Comparison of ENCODE assay signal across 17 cellular contexts in the genomic region with DNA sequence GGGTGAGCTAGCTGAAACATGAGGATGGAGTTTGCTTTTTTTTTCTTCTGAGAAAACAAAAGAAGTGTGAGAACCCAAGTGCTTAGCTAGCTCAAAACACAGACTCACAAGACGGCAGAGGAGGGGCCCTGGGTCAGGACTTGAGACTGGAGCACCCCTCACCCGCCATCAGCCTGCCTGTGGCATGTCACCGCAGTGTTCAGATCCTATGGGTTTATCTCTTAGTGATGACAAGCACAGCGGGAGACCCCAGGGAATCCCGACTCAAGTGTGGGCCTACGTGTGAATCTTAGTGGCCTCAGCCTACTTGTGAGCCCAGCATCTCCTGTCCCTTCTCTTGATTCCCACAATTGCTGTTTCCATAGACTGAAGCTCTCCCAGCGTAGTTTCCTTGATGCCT. TPM values are rescaled to one million over a fixed set of nuclear protein-coding genes. Genes with fewer than 3 reads are reported as not detected.
A peak's percentile ranks its signal among the peaks of the same experiment; 100 is the strongest.
DNase-seq lines count a peak whose midpoint lies in the region; TF ChIP-seq lines count a peak whose summit lies in the region.
"Had no signal": no experiment of that assay in that cellular context is flagged by ENCODE, and none has a peak within 500 bp of the region (broad histone marks: within the 10 kb centered on the region; RNA-seq: fewer than 3 reads in every experiment).

No MANE protein-coding gene starts in this region.

- no peak overlapping the region for H3K9ac ChIP-seq in NT2/D1 (ENCODE audit: insufficient read length, low read depth)

- peak overlapping the region; percentile 63 for H3K4me3 Mint-ChIP-seq in endothelial cell (ENCODE audit: unreplicated experiment)
- H3K4me3 Mint-ChIP-seq: CD4-positive, alpha-beta T cell had no signal

- no peaks in the 10 kb centered on the region for H3K79me2 ChIP-seq in OCI-LY7 (ENCODE audit: insufficient read depth, low read depth, low read length)

- H3K27ac Mint-ChIP-seq in endothelial cell (ENCODE audit: unreplicated experiment), result peak overlapping the region; percentile 25
- H3K27ac Mint-ChIP-seq: CD4-positive, alpha-beta T cell had no signal

- POLR2A ChIA-PET in OCI-LY7 (lab: Charles Lee), result interaction anchor here (0.7 kb wide), 1 partner anchor 235 kb away, joined by 8 read pairs; no protein-coding TSS in a partner anchor

- peaks cover 7% of the 10 kb centered on the region for H3K27me3 Mint-ChIP-seq in endothelial cell (ENCODE audit: unreplicated experiment)
- H3K27me3 Mint-ChIP-seq: IgD-negative memory B cell had no signal

- no peaks in the 10 kb centered on the region for H3K9me3 ChIP-seq in NT2/D1 (ENCODE audit: insufficient read depth, low read length)
- H3K9me3 ChIP-seq in OCI-LY7 (ENCODE audit: low read length), result no peaks in the 10 kb centered on the region
- H3K9me3 ChIP-seq: A549, Caco-2 had no signal

- no peaks in the 10 kb centered on the region for H3K27me3 ChIP-seq in NT2/D1 (ENCODE audit: insufficient read depth, insufficient read length)

- intact Hi-C loops in OCI-LY7 (cut with micrococcal nuclease; ENCODE audit: unreplicated experiment), result loop anchor here (10.0 kb wide), 1 partner anchor 420 kb away; no protein-coding TSS in a partner anchor

- peak; percentile 43 for DNase-seq in NT2/D1 (ENCODE audit: low read depth, low spot score)
- DNase-seq in OCI-LY7 (ENCODE audit: low spot score), result no peak
- no peak for DNase-seq in endothelial cell (ENCODE audit: low spot score)
- DNase-seq in stimulated activated CD8-positive, alpha-beta memory T cell treated with anti-CD3 and anti-CD28 coated beads, Interleukin-4, amount 100 ng/mL, for 48 hours, result peak; percentile 8
- no peak for DNase-seq in SW 1271 (lab: John Stamatoyannopoulos, UW)
- no peak for DNase-seq in OCI-M1 (lab: John Stamatoyannopoulos, UW)
- DNase-seq: AML-193; Caco-2; CD4-positive, alpha-beta T cell; DMS153; DMS79; GDM1; GOT3; H7 had no signal

- peak overlapping the region; percentile 53 for H3K4me2 ChIP-seq in OCI-LY7 (ENCODE audit: low read length)
- H3K4me2 ChIP-seq: A549 had no signal

- CTCF ChIA-PET in OCI-LY7 (lab: Charles Lee; ENCODE audit: unreplicated experiment), result no interaction called here

- peak overlapping the region; percentile 54 for H3K27ac ChIP-seq in OCI-LY7 (ENCODE audit: low read depth, low read length, poor library complexity, severe bottlenecking)
- H3K27ac ChIP-seq: A549, C4-2B had no signal

- no peaks in the 10 kb centered on the region for H4K20me1 ChIP-seq in OCI-LY7 (ENCODE audit: insufficient read depth, low read length)

- no peaks in the 10 kb centered on the region for H3K9me3 Mint-ChIP-seq in endothelial cell (ENCODE audit: unreplicated experiment)
- H3K9me3 Mint-ChIP-seq: CD4-positive, alpha-beta T cell; IgD-negative memory B cell had no signal

- H3K4me3 ChIP-seq in NT2/D1 (ENCODE audit: insufficient read length, low read depth), result no peak overlapping the region
- no peak overlapping the region for H3K4me3 ChIP-seq in OCI-LY7 (ENCODE audit: low read depth, low read length, poor library complexity, severe bottlenecking)
- H3K4me3 ChIP-seq: A549 had no signal

- H3K4me1 ChIP-seq in NT2/D1 (ENCODE audit: insufficient read depth, insufficient read length), result peaks cover 15% of the 10 kb centered on the region
- H3K4me1 ChIP-seq in OCI-LY7 (ENCODE audit: insufficient read depth, low read length, poor library complexity, severe bottlenecking), result peaks cover 35% of the 10 kb centered on the region
- H3K4me1 ChIP-seq: A549, Caco-2 had no signal

- H2AFZ ChIP-seq in OCI-LY7 (ENCODE audit: low read length), result peak overlapping the region; percentile 85; the same call in 1 of the 2 replicates

- TF ChIP-seq CTCF in OCI-LY7 (conservative IDR thresholded peaks at IDR 0.05; ENCODE audit: low read length) (no peak), endothelial cell (IDR thresholded peaks at IDR 0.05; ENCODE audit: unreplicated experiment) (no peak)

- H3K4me1 Mint-ChIP-seq in endothelial cell (ENCODE audit: unreplicated experiment), result peaks cover 67% of the 10 kb centered on the region

- H3K36me3 ChIP-seq in NT2/D1 (ENCODE audit: insufficient read depth, insufficient read length, low read length) (no peaks in the 10 kb centered on the region), OCI-LY7 (ENCODE audit: insufficient read depth, low read length) (no peaks in the 10 kb centered on the region)

- peaks cover 41% of the 10 kb centered on the region for H3K36me3 Mint-ChIP-seq in endothelial cell (ENCODE audit: low read depth, unreplicated experiment)

- no peaks in the 10 kb centered on the region for H3K9me2 ChIP-seq in OCI-LY7 (ENCODE audit: insufficient read depth, low read length)

- BruUV-seq in OCI-LY7 (replicated peaks; lab: Mats Ljungman, UMichigan), result no TSS peak

RNA-seq across cellular contexts. Expression of gene DYRK4, which starts 22.9 kb away (rescaled TPM):
- 32.3 and 33.9 TPM in 2 replicates for total RNA-seq in OCI-LY7 (2014; rRNA removed; shearing (Covaris generic))
- total RNA-seq in OCI-LY7 (2022) (21.3 and 23.1 TPM in 2 replicates), endothelial cell (ENCODE audit: unreplicated experiment) (188 TPM)

RNA-seq across cellular contexts. Expression of gene RAD51AP1, which starts 46.2 kb away (rescaled TPM):
- 81.3 and 98.6 TPM in 2 replicates for total RNA-seq in OCI-LY7 (2014; rRNA removed; shearing (Covaris generic))
- total RNA-seq in OCI-LY7 (2022), result 69.2 and 86.0 TPM in 2 replicates
- 12.5 TPM for total RNA-seq in endothelial cell (ENCODE audit: unreplicated experiment)

Comparison
In these comparisons a context has a peak if more than half of its experiments do, and no peak if none do; other contexts are left out.
1. DNase-seq: peak in NT2/D1 (single experiment) and stimulated activated CD8-positive, alpha-beta memory T cell treated with anti-CD3 and anti-CD28 coated beads, Interleukin-4, amount 100 ng/mL, for 48 hours (single experiment); none in OCI-LY7 (single experiment), endothelial cell (single experiment), SW 1271 (0 of 2) and OCI-M1 (single experiment).